14 cellular contexts compared by ENCODE assay signal in genomic region chr5:154999865-155000264, GRCh38. TPM values are rescaled to one million over a fixed set of nuclear protein-coding genes. Genes with fewer than 3 reads are reported as not detected.
"Had no signal": no experiment of that assay in that cellular context is flagged by ENCODE, and none has a peak within 500 bp of the region (broad histone marks: within the 10 kb centered on the region; RNA-seq: fewer than 3 reads in every experiment).

No MANE protein-coding gene starts in this region.

- ATAC-seq: left ventricle myocardium superior; natural killer cell treated with Interleukin-12 subunit alpha and Interleukin-12 subunit beta and Interleukin-15 and Interleukin-18, amount 100 ng/mL, for 72 hours had no signal

- H3K27ac Mint-ChIP-seq: activated CD4-positive, alpha-beta T cell treated with anti-CD3 and anti-CD28 coated beads, Interleukin-2, amount 10 ng/mL, durations not matched to agents 24 days and 14 days; activated naive CD8-positive, alpha-beta T cell treated with anti-CD3 and anti-CD28 coated beads, Interleukin-2, amount 10 ng/mL, durations not matched to agents 7 days and 5 days; activated T-cell treated with anti-CD3 and anti-CD28 coated beads, Interleukin-2, amount 50 U/mL, for 72 hours; memory B cell; natural killer cell treated with Interleukin-12 subunit alpha and Interleukin-12 subunit beta and Interleukin-15 and Interleukin-18, amount 100 ng/mL, for 72 hours had no signal

- H3K9me3 Mint-ChIP-seq: activated naive CD8-positive, alpha-beta T cell treated with anti-CD3 and anti-CD28 coated beads, Interleukin-2, amount 10 ng/mL, durations not matched to agents 7 days and 5 days; activated T-cell treated with anti-CD3 and anti-CD28 coated beads, Interleukin-2, amount 50 U/mL, for 72 hours; natural killer cell treated with Interleukin-12 subunit alpha and Interleukin-12 subunit beta and Interleukin-15 and Interleukin-18, amount 100 ng/mL, for 72 hours had no signal

- H3K4me1 Mint-ChIP-seq: activated CD4-positive, alpha-beta T cell treated with anti-CD3 and anti-CD28 coated beads, Interleukin-2, amount 10 ng/mL, durations not matched to agents 24 days and 14 days; activated naive CD8-positive, alpha-beta T cell treated with anti-CD3 and anti-CD28 coated beads, Interleukin-2, amount 10 ng/mL, durations not matched to agents 7 days and 5 days; memory B cell had no signal

- H3K4me3 Mint-ChIP-seq: activated CD4-positive, alpha-beta T cell treated with anti-CD3 and anti-CD28 coated beads, Interleukin-2, amount 10 ng/mL, durations not matched to agents 24 days and 14 days; activated naive CD8-positive, alpha-beta T cell treated with anti-CD3 and anti-CD28 coated beads, Interleukin-2, amount 10 ng/mL, durations not matched to agents 7 days and 5 days; activated T-cell treated with anti-CD3 and anti-CD28 coated beads, Interleukin-2, amount 50 U/mL, for 72 hours; memory B cell; natural killer cell treated with Interleukin-12 subunit alpha and Interleukin-12 subunit beta and Interleukin-15 and Interleukin-18, amount 100 ng/mL, for 72 hours had no signal

- H3K36me3 Mint-ChIP-seq: activated naive CD8-positive, alpha-beta T cell treated with anti-CD3 and anti-CD28 coated beads, Interleukin-2, amount 10 ng/mL, durations not matched to agents 7 days and 5 days; natural killer cell treated with Interleukin-12 subunit alpha and Interleukin-12 subunit beta and Interleukin-15 and Interleukin-18, amount 100 ng/mL, for 72 hours had no signal

- DNase-seq: activated CD4-positive, alpha-beta T cell treated with anti-CD3 and anti-CD28 coated beads, Interleukin-2, amount 10 ng/mL, durations not matched to agents 24 days and 14 days; activated CD4-positive, CD25-positive, alpha-beta regulatory T cell; activated CD8-positive, alpha-beta memory T cell treated with anti-CD3 and anti-CD28 coated beads, Interleukin-2, amount 50 U/mL, for 48 hours; activated naive CD8-positive, alpha-beta T cell treated with anti-CD3 and anti-CD28 coated beads, Interleukin-2, amount 10 ng/mL, durations not matched to agents 7 days and 5 days; activated T-cell treated with anti-CD3 and anti-CD28 coated beads, Interleukin-2, amount 50 U/mL, for 72 hours; anterior cingulate cortex; effector memory CD4-positive, alpha-beta T cell; foreskin melanocyte; left ventricle myocardium superior; stimulated activated CD4-positive, alpha-beta T cell treated with anti-CD3 and anti-CD28 coated beads, Interleukin-1b, Interleukin-23, amount 100 ng/mL, for 48 hours; tibial artery had no signal

RNA-seq across cellular contexts. Expression of gene KIF4B, which starts 13.7 kb away (rescaled TPM):
- total RNA-seq: activated CD4-positive, alpha-beta T cell treated with anti-CD3 and anti-CD28 coated beads, Interleukin-2, amount 10 ng/mL, durations not matched to agents 24 days and 14 days; activated naive CD8-positive, alpha-beta T cell treated with anti-CD3 and anti-CD28 coated beads, Interleukin-2, amount 10 ng/mL, durations not matched to agents 7 days and 5 days; kidney epithelial cell; natural killer cell treated with Interleukin-12 subunit alpha and Interleukin-12 subunit beta and Interleukin-15 and Interleukin-18, amount 100 ng/mL, for 72 hours had no signal
